Comparison of ENCODE assay signal across 8 cellular contexts in genomic region chr9:123679330-123679987, GRCh38.
DNase-seq lines count a peak whose midpoint lies in the region; ATAC-seq and TF ChIP-seq lines count a peak whose summit lies in the region.

No MANE protein-coding gene starts in this region.

- H3K4me1 ChIP-seq in suprapubic skin, result no peaks in the 10 kb centered on the region

- TF ChIP-seq POLR2A in suprapubic skin (IDR thresholded peaks at IDR 0.05), result no peak

- TF ChIP-seq CTCF in suprapubic skin (IDR thresholded peaks at IDR 0.05), result no peak

- DNase-seq in NCI-H146 (lab: John Stamatoyannopoulos, UW) (peak; percentile 53), NCI-H146 treated with DMSO at 0.1 percent for 48 hours (lab: John Stamatoyannopoulos, UW; ENCODE audit: unreplicated experiment) (no peak), HuH-7 (ENCODE audit: low spot score) (peak; percentile 24), globus pallidus (ENCODE audit: low spot score) (peak; percentile 12), suprapubic skin (ENCODE audit: low spot score in 2 of 2) (no peak), medulla oblongata (ENCODE audit: extremely low spot score) (no peak), NCI-H2227 (lab: John Stamatoyannopoulos, UW; ENCODE audit: unreplicated experiment) (no peak)

- H3K4me3 ChIP-seq in suprapubic skin, result no peak overlapping the region

- ATAC-seq in GM21528 (IDR thresholded peaks at IDR 0.05; ENCODE audit: low FRiP score, unreplicated experiment), result peak; percentile 96

- no peaks in the 10 kb centered on the region for H3K9me3 ChIP-seq in suprapubic skin

- H3K27me3 ChIP-seq in suprapubic skin, result no peaks in the 10 kb centered on the region

- no peak overlapping the region for H3K27ac ChIP-seq in suprapubic skin

- WGBS in suprapubic skin, result 88% methylated on average over 15 of the region's 16 CpGs

- no peak for TF ChIP-seq EP300 in suprapubic skin (IDR thresholded peaks at IDR 0.05)

- H3K36me3 ChIP-seq in suprapubic skin, result no peaks in the 10 kb centered on the region

Comparison
In these comparisons a context has a peak if more than half of its experiments do, and no peak if none do; other contexts are left out.
1. DNase-seq: peak in NCI-H146 (single experiment), HuH-7 (single experiment) and globus pallidus (single experiment); none in NCI-H146 treated with DMSO at 0.1 percent for 48 hours (single experiment), suprapubic skin (0 of 2), medulla oblongata (single experiment) and NCI-H2227 (single experiment).